13 cellular contexts compared by ENCODE assay signal in genomic region chr10:102626026-102626686, GRCh38. TPM values are rescaled to one million over a fixed set of nuclear protein-coding genes. Genes with fewer than 3 reads are reported as not detected.
DNase-seq lines count a peak whose midpoint lies in the region; ATAC-seq, FAIRE-seq and TF ChIP-seq lines count a peak whose summit lies in the region.
"Had no signal": no experiment of that assay in that cellular context is flagged by ENCODE, and none has a peak within 500 bp of the region (broad histone marks: within the 10 kb centered on the region; RNA-seq: fewer than 3 reads in every experiment).

No MANE protein-coding gene starts in this region.

- no peak overlapping the region for H2AFZ ChIP-seq in ACC112 (ENCODE audit: low read length, unreplicated experiment)

- TF ChIP-seq POLR2A in sigmoid colon (IDR thresholded peaks at IDR 0.05) (no peak), body of pancreas (IDR thresholded peaks at IDR 0.05) (no peak)

- no peak overlapping the region for H3K9ac ChIP-seq in kidney (ENCODE audit: low read length in 2 of 2)

- peak overlapping the region; percentile 63; the same call in 1 of the 2 replicates for H3K27ac ChIP-seq in ACC112 (ENCODE audit: low read depth, low read length)
- H3K27ac ChIP-seq in SJSA1, result peak overlapping the region; percentile 99
- no peak overlapping the region for H3K27ac ChIP-seq in kidney (ENCODE audit: low read depth in 2 of 2, low read length in 2 of 2)
- H3K27ac ChIP-seq in sigmoid colon, result peak overlapping the region; percentile 53 to 94 (median 88)
- H3K27ac ChIP-seq in body of pancreas, result peak overlapping the region in 1 of 4 donors; percentile 32
- H3K27ac ChIP-seq: SK-N-MC had no signal

- no peak for TF ChIP-seq CTCF in kidney (IDR thresholded peaks at IDR 0.05; ENCODE audit: borderline replicate concordance, extremely low read depth, insufficient read depth)
- TF ChIP-seq CTCF in sigmoid colon (IDR thresholded peaks at IDR 0.05), result no peak
- TF ChIP-seq CTCF in body of pancreas (IDR thresholded peaks at IDR 0.05), result no peak

- H3K4me1 ChIP-seq in ACC112 (ENCODE audit: control insufficient read depth, insufficient read depth, low read length, unreplicated experiment), result peaks cover 75% of the 10 kb centered on the region
- H3K4me1 ChIP-seq in SJSA1 (replicated peaks), result peaks cover 97% of the 10 kb centered on the region
- H3K4me1 ChIP-seq in kidney (ENCODE audit: control insufficient read depth in 1 of 2, insufficient read depth in 1 of 2, low read depth in 1 of 2, low read length in 2 of 2), result peaks cover 34 to 45% of the 10 kb centered on the region in 2 donors
- H3K4me1 ChIP-seq in sigmoid colon, result peaks cover 0 to 82% (median 77%) of the 10 kb centered on the region in 4 donors
- H3K4me1 ChIP-seq in body of pancreas, result peaks cover 38% of the 10 kb centered on the region

- H3K79me2 ChIP-seq in ACC112 (ENCODE audit: control insufficient read depth, insufficient read depth, low read length, unreplicated experiment), result no peaks in the 10 kb centered on the region

- H3K36me3 Mint-ChIP-seq in activated CD4-positive, alpha-beta T cell treated with anti-CD3 and anti-CD28 coated beads, Interleukin-2, amount 10 ng/mL, durations not matched to agents 7 days and 5 days (ENCODE audit: low read depth), result no peaks in the 10 kb centered on the region

- H3K27ac Mint-ChIP-seq in activated CD4-positive, alpha-beta T cell treated with anti-CD3 and anti-CD28 coated beads, Interleukin-2, amount 10 ng/mL, durations not matched to agents 7 days and 5 days, result no peak overlapping the region

- H3K27me3 ChIP-seq in ACC112 (ENCODE audit: insufficient read depth, low read length) (no peaks in the 10 kb centered on the region), SJSA1 (replicated peaks) (no peaks in the 10 kb centered on the region), sigmoid colon (no peaks in the 10 kb centered on the region), body of pancreas (no peaks in the 10 kb centered on the region)

- DNase-seq in SJSA1 (ENCODE audit: low read depth in 1 of 2, low spot score in 2 of 2), result no peak
- peak; percentile 59 for DNase-seq in kidney
- DNase-seq in sigmoid colon, result peak; percentile 42
- no peak for DNase-seq in body of pancreas
- DNase-seq in activated CD4-positive, alpha-beta T cell treated with anti-CD3 and anti-CD28 coated beads, Interleukin-2, amount 10 ng/mL, durations not matched to agents 7 days and 5 days, result no peak
- DNase-seq: activated CD4-positive, alpha-beta T cell treated with anti-CD3 and anti-CD28 coated beads for 1 hour; activated T-cell treated with anti-CD3 and anti-CD28 coated beads, Interleukin-2, amount 50 U/mL, for 48 hours; DMS79; NCI-H1930 had no signal

- H3K4me3 Mint-ChIP-seq in activated CD4-positive, alpha-beta T cell treated with anti-CD3 and anti-CD28 coated beads, Interleukin-2, amount 10 ng/mL, durations not matched to agents 7 days and 5 days, result no peak overlapping the region

- no peaks in the 10 kb centered on the region for H3K9me3 Mint-ChIP-seq in activated CD4-positive, alpha-beta T cell treated with anti-CD3 and anti-CD28 coated beads, Interleukin-2, amount 10 ng/mL, durations not matched to agents 7 days and 5 days

- CTCF ChIA-PET in activated CD4-positive, alpha-beta T cell treated with anti-CD3 and anti-CD28 coated beads, Interleukin-2, amount 10 ng/mL, durations not matched to agents 7 days and 5 days (lab: Charles Lee), result interaction anchor here (0.7 to 1.5 kb wide), 3 partner anchors 18 to 123 kb away, joined by 3 to 5 read pairs (median 3); partner anchors contain the start of gene TRIM8

- TF ChIP-seq EP300 in sigmoid colon (IDR thresholded peaks at IDR 0.05), result no peak

- intact Hi-C loops in kidney (cut with DNase I) (no loop called here), sigmoid colon (cut with DNase I) (loop anchor here (5.0 kb wide), 1 partner anchor 509 kb away; no protein-coding TSS in a partner anchor), body of pancreas (cut with DNase I) (no loop called here)

- no peaks in the 10 kb centered on the region for H3K27me3 Mint-ChIP-seq in activated CD4-positive, alpha-beta T cell treated with anti-CD3 and anti-CD28 coated beads, Interleukin-2, amount 10 ng/mL, durations not matched to agents 7 days and 5 days

- H3K4me1 Mint-ChIP-seq in activated CD4-positive, alpha-beta T cell treated with anti-CD3 and anti-CD28 coated beads, Interleukin-2, amount 10 ng/mL, durations not matched to agents 7 days and 5 days, result peaks cover 3% of the 10 kb centered on the region

- ATAC-seq in body of pancreas (no peak), GM21390 (IDR thresholded peaks at IDR 0.05; ENCODE audit: unreplicated experiment) (no peak), GM19463 (IDR thresholded peaks at IDR 0.05; ENCODE audit: unreplicated experiment) (no peak)

- POLR2A ChIA-PET in activated CD4-positive, alpha-beta T cell treated with anti-CD3 and anti-CD28 coated beads, Interleukin-2, amount 10 ng/mL, durations not matched to agents 7 days and 5 days (lab: Charles Lee), result no interaction called here

- WGBS in sigmoid colon, 2 donors, result 86 to 87% methylated on average over 10 of the region's 10 CpGs
- WGBS in body of pancreas, 2 donors, result 76 to 83% methylated on average over 10 of the region's 10 CpGs

- H3K4me3 ChIP-seq in ACC112 (ENCODE audit: low read depth, low read length) (no peak overlapping the region), SJSA1 (no peak overlapping the region), kidney (ENCODE audit: low read length in 2 of 2) (no peak overlapping the region), sigmoid colon (no peak overlapping the region), body of pancreas (no peak overlapping the region)
- H3K4me3 ChIP-seq: SK-N-MC had no signal

- H3K36me3 ChIP-seq in ACC112 (ENCODE audit: insufficient read depth, low read length), result no peaks in the 10 kb centered on the region
- H3K36me3 ChIP-seq in SJSA1, result peaks cover 9% of the 10 kb centered on the region; the same call in 1 of the 2 replicates
- peaks cover 4 to 6% of the 10 kb centered on the region in 2 donors for H3K36me3 ChIP-seq in kidney (ENCODE audit: control insufficient read depth in 1 of 2, insufficient read depth in 2 of 2, low read length in 2 of 2)
- peaks cover 0 to 7% (median 0%) of the 10 kb centered on the region in 4 donors for H3K36me3 ChIP-seq in sigmoid colon
- H3K36me3 ChIP-seq in body of pancreas (replicated peaks in 1 of 2; ENCODE audit: insufficient read depth in 1 of 2, low read depth in 2 of 2), result no peaks in the 10 kb centered on the region

- H3K9me3 ChIP-seq in SJSA1 (replicated peaks) (no peaks in the 10 kb centered on the region), kidney (ENCODE audit: control insufficient read depth in 1 of 2, low read length in 2 of 2) (no peaks in the 10 kb centered on the region), sigmoid colon (no peaks in the 10 kb centered on the region), body of pancreas (no peaks in the 10 kb centered on the region)

- no peak for FAIRE-seq in kidney (lab: Jason Lieb, UNC)

RNA-seq across cellular contexts. Expression of gene TRIM8, which starts 18.1 kb away (rescaled TPM):
- total RNA-seq in SJSA1 (2014; rRNA removed; shearing (Covaris generic)), result 77.2 and 93.3 TPM in 2 replicates
- total RNA-seq in kidney (198 TPM), sigmoid colon (10 to 100 TPM; 58.9 to 88.6 (median 67.1) TPM), body of pancreas (100 to 1,000 TPM; 121 to 156 TPM)
- polyA plus RNA-seq in kidney (ENCODE audit: insufficient read depth, low read depth, low replicate concordance) (160 TPM), sigmoid colon (10 to 100 TPM; 25.0 to 53.0 (median 46.8) TPM)
- total RNA-seq in activated CD4-positive, alpha-beta T cell treated with anti-CD3 and anti-CD28 coated beads, Interleukin-2, amount 10 ng/mL, durations not matched to agents 7 days and 5 days, result 10 to 100 TPM; 40.2 to 42.7 TPM

Comparison
In these comparisons a context has a peak if more than half of its experiments do, and no peak if none do; other contexts are left out.
1. H3K27ac ChIP-seq: peak in ACC112 (single experiment), SJSA1 (single experiment) and sigmoid colon (4 of 4); none in kidney (0 of 2).
2. DNase-seq: peak in kidney (single experiment) and sigmoid colon (single experiment); none in SJSA1 (0 of 2), body of pancreas (0 of 4) and activated CD4-positive, alpha-beta T cell treated with anti-CD3 and anti-CD28 coated beads, Interleukin-2, amount 10 ng/mL, durations not matched to agents 7 days and 5 days (single experiment).